In the genomic region with DNA sequence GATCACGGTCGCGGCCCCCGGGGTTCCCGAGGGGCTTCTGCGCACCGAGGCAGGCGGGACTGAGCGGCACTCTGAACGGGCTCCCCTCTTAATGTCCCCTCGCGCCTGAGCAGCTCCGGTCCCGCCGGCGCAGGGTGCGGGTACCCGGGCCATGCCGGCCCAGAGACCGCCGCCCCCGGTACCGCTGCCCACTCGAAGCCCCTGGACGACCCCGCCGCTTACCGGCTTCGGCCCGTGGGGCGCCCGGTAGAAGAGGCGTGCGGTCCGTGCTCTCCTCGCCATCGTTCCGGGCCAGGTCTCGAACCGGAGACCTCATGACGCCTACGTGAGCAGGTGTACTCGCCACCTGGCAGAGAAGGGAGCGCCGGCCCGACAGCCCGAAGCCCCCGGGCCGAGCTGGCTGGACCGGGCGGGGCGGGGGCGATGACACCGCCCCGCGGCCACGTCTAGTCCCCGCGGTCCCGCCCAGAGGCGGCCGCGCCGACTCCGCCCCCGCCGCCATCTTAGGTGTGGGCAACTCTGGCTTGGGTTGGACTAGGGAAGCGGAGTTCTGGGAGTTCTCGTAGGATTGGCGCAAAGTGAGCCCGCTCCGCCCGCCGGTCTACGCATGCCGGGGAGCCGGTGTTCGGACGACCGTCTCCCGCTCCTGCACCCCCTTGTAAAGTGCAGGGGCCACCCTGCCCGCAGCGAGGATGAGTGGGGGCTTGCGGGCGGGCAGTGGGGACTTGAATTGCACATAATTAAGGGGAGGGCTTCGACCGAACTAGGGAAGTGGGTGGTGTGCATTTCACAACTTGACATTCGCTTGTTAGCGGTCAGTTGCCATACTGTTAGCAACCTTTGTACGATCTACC, we compare ENCODE assay signal across 8 cellular contexts. TPM values are rescaled to one million over a fixed set of nuclear protein-coding genes. Genes with fewer than 3 reads are reported as not detected.
DNase-seq lines count a peak whose midpoint lies in the region; ATAC-seq and TF ChIP-seq lines count a peak whose summit lies in the region.

A gene with protein sequence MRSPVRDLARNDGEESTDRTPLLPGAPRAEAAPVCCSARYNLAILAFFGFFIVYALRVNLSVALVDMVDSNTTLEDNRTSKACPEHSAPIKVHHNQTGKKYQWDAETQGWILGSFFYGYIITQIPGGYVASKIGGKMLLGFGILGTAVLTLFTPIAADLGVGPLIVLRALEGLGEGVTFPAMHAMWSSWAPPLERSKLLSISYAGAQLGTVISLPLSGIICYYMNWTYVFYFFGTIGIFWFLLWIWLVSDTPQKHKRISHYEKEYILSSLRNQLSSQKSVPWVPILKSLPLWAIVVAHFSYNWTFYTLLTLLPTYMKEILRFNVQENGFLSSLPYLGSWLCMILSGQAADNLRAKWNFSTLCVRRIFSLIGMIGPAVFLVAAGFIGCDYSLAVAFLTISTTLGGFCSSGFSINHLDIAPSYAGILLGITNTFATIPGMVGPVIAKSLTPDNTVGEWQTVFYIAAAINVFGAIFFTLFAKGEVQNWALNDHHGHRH (minus strand): TSS at position 422 of the 854 bp plus-strand sequence. CDS start 106 bp downstream, at position 316.

- intact Hi-C loops in dendritic cell treated with granulocyte-macrophage colony-stimulating factor and Interleukin-4, amounts not matched to agents 40 ng/mL and 50 ng/mL, for 4 days (cut with micrococcal nuclease) = loop anchor here (5.0 kb wide), 1 partner anchor 201 kb away; the partner anchor contains the start of gene CGAS
- intact Hi-C loops in left lung (cut with DNase I) = no loop called here

- peaks cover 13% of the 10 kb centered on the region for H3K4me1 Mint-ChIP-seq in dendritic cell treated with granulocyte-macrophage colony-stimulating factor and Interleukin-4, amounts not matched to agents 40 ng/mL and 50 ng/mL, for 4 days (ENCODE audit: low read depth)

- no peaks in the 10 kb centered on the region for H3K27me3 ChIP-seq in left lung

- peak; percentile 84 for ATAC-seq in GM19372 (IDR thresholded peaks at IDR 0.05; ENCODE audit: low read depth, unreplicated experiment)
- ATAC-seq in HG03521 (IDR thresholded peaks at IDR 0.05; ENCODE audit: unreplicated experiment) = peak; percentile 89
- peak; percentile 97 for ATAC-seq in left lung

- H3K27me3 Mint-ChIP-seq in dendritic cell treated with granulocyte-macrophage colony-stimulating factor and Interleukin-4, amounts not matched to agents 40 ng/mL and 50 ng/mL, for 4 days = no peaks in the 10 kb centered on the region

- H3K9me3 ChIP-seq in left lung = no peaks in the 10 kb centered on the region

- H3K27ac ChIP-seq in C4-2B = peak within 1 kb of the TSS; percentile 79
- H3K27ac ChIP-seq in left lung = peak within 1 kb of the TSS; percentile 98

- peak; percentile 97 for DNase-seq in NCI-H69 (lab: John Stamatoyannopoulos, UW)
- peak; percentile 78 to 84 for DNase-seq in activated CD4-positive, alpha-beta T cell treated with anti-CD3 and anti-CD28 coated beads, Interleukin-2, amount 50 U/mL, for 24 hours (ENCODE audit: low read depth in 1 of 2, low spot score in 1 of 2)
- DNase-seq in left lung = peak; percentile 94 to 99
- peak; percentile 82 for DNase-seq in stimulated activated CD4-positive, alpha-beta T cell treated with anti-CD3 and anti-CD28 coated beads, Interleukin-2, amount 100 ng/mL, for 4 hours (ENCODE audit: low read depth)

- peak within 1 kb of the TSS; percentile 85 for H3K4me3 Mint-ChIP-seq in dendritic cell treated with granulocyte-macrophage colony-stimulating factor and Interleukin-4, amounts not matched to agents 40 ng/mL and 50 ng/mL, for 4 days

- peak within 1 kb of the TSS; percentile 95 for H3K27ac Mint-ChIP-seq in dendritic cell treated with granulocyte-macrophage colony-stimulating factor and Interleukin-4, amounts not matched to agents 40 ng/mL and 50 ng/mL, for 4 days

- no peaks in the 10 kb centered on the region for H3K9me3 Mint-ChIP-seq in dendritic cell treated with granulocyte-macrophage colony-stimulating factor and Interleukin-4, amounts not matched to agents 40 ng/mL and 50 ng/mL, for 4 days

- peaks cover 3 to 23% of the 10 kb centered on the region in 2 donors for H3K4me1 ChIP-seq in left lung

- peak within 1 kb of the TSS; percentile 93 to 99 for H3K4me3 ChIP-seq in left lung

- peaks cover 0 to 16% of the 10 kb centered on the region in 2 donors for H3K36me3 ChIP-seq in left lung

- H3K36me3 Mint-ChIP-seq in dendritic cell treated with granulocyte-macrophage colony-stimulating factor and Interleukin-4, amounts not matched to agents 40 ng/mL and 50 ng/mL, for 4 days (ENCODE audit: low read depth) = peaks cover 36% of the 10 kb centered on the region

- TF ChIP-seq CTCF in C4-2B (conservative IDR thresholded peaks at IDR 0.05) (no peak), left lung (IDR thresholded peaks at IDR 0.05) (no peak)

RNA-seq across cellular contexts. Expression of the gene that starts here (rescaled TPM):
- total RNA-seq in left lung = 10 to 100 TPM; 24.8 to 27.8 TPM

Comparison
In these comparisons a context has a peak if more than half of its experiments do, and no peak if none do; other contexts are left out.
1. Peak in every context shown above with its lines: DNase-seq, ATAC-seq, H3K4me3 ChIP-seq and H3K27ac ChIP-seq.